ENCODE assay signal across 19 cellular contexts in the genomic region with DNA sequence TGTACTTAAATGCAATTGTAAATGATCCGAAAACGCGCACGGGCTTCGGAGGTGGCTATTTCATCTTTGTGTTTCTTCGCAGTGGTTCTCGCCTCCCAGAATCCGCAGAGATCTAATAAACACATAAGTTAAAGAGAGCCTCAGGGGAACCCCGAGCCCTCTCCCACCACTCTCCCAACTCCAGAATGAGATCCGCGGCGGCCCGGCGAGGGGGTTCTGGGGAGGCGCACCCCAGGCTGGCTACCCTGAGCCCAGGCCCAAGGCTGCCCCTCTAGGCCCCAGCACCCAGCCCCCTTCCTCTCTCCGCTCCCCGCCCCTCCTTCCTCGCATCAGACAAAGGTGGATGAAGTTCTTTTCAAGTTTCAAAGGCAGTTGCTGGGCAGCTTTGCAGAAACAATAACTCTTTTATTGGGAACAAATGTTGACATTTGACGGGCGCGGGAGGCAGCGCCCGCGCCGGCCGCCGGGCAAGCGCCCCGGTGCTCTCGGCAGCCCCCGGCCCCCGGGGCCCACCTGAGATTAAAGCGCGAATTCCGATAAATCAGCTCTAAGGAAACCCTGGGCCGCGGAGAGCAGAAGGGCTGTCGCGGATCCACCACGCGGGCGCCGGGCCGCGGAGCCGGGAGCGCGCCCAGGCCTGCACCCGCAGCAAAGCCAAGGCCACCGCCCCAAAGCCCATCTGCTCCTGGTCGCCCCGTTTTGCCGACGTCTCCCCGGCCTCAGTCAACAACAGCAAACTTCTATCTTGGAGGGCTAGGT. TPM values are rescaled to one million over a fixed set of nuclear protein-coding genes. Genes with fewer than 3 reads are reported as not detected.
DNase-seq lines count a peak whose midpoint lies in the region; ATAC-seq and TF ChIP-seq lines count a peak whose summit lies in the region.
"Had no signal": no experiment of that assay in that cellular context is flagged by ENCODE, and none has a peak within 500 bp of the region (broad histone marks: within the 10 kb centered on the region; RNA-seq: fewer than 3 reads in every experiment).

No MANE protein-coding gene starts in this region.

- H3K27ac Mint-ChIP-seq in nephron progenitor cell = no peak overlapping the region
- H3K27ac Mint-ChIP-seq: CD4-positive, CD25-positive, alpha-beta regulatory T cell; stimulated activated naive B cell treated with anti-CD40 and anti-IgM and Interleukin-4, amounts not matched to agents 10 μg/mL and 1 μg/mL and 100 μg/mL, for 72 hours had no signal

- 17% methylated on average over 55 of the region's 55 CpGs for WGBS in esophagus, 2 donors

- no peaks in the 10 kb centered on the region for H3K9me3 Mint-ChIP-seq in nephron progenitor cell
- H3K9me3 Mint-ChIP-seq: stimulated activated naive B cell treated with anti-CD40 and anti-IgM and Interleukin-4, amounts not matched to agents 10 μg/mL and 1 μg/mL and 100 μg/mL, for 72 hours had no signal

- H3K4me3 ChIP-seq in right atrium auricular region (no peak overlapping the region), esophagus (ENCODE audit: low read depth in 1 of 2, low read length in 2 of 2) (peak overlapping the region; percentile 9 to 23)

- H3K36me3 ChIP-seq in right atrium auricular region (no peaks in the 10 kb centered on the region), esophagus (ENCODE audit: control insufficient read depth in 2 of 2, insufficient read depth in 2 of 2, low read length in 1 of 2) (peaks cover 0 to 3% of the 10 kb centered on the region in 2 donors)

- DNase-seq in right atrium auricular region (ENCODE audit: low spot score) (peak; percentile 11), Right ventricle myocardium inferior (ENCODE audit: missing footprints) (no peak), nephron progenitor cell (peak; percentile 48), NCI-H1417 (lab: John Stamatoyannopoulos, UW) (no peak), DMS79 treated with DMSO at 0.1 percent for 48 hours (lab: John Stamatoyannopoulos, UW) (no peak), SK-N-DZ (ENCODE audit: low spot score) (no peak)
- DNase-seq: activated effector memory CD4-positive, alpha-beta T cell treated with anti-CD3 and anti-CD28 coated beads, Interleukin-2, amount 50 U/mL, for 16 hours; aorta; CD4-positive, CD25-positive, alpha-beta regulatory T cell; mesendoderm; NCI-H1417 treated with DMSO at 0.1 percent for 48 hours; occipital lobe; OCI-M1; small intestine; stimulated activated naive B cell treated with anti-CD40 and anti-IgM and Interleukin-4, amounts not matched to agents 10 μg/mL and 1 μg/mL and 100 μg/mL, for 72 hours had no signal

- H3K4me3 Mint-ChIP-seq in nephron progenitor cell = peak overlapping the region; percentile 69
- H3K4me3 Mint-ChIP-seq: CD4-positive, CD25-positive, alpha-beta regulatory T cell; stimulated activated naive B cell treated with anti-CD40 and anti-IgM and Interleukin-4, amounts not matched to agents 10 μg/mL and 1 μg/mL and 100 μg/mL, for 72 hours had no signal

- no peak for TF ChIP-seq CTCF in right atrium auricular region (IDR thresholded peaks at IDR 0.05)
- TF ChIP-seq CTCF in nephron progenitor cell (IDR thresholded peaks at IDR 0.05) = no peak

- peaks cover 37% of the 10 kb centered on the region for H3K4me1 Mint-ChIP-seq in nephron progenitor cell

- H3K36me3 Mint-ChIP-seq in nephron progenitor cell (ENCODE audit: low read depth) = peaks cover 11% of the 10 kb centered on the region
- H3K36me3 Mint-ChIP-seq: CD4-positive, CD25-positive, alpha-beta regulatory T cell; stimulated activated naive B cell treated with anti-CD40 and anti-IgM and Interleukin-4, amounts not matched to agents 10 μg/mL and 1 μg/mL and 100 μg/mL, for 72 hours had no signal

- H3K9me3 ChIP-seq in right atrium auricular region (no peaks in the 10 kb centered on the region), esophagus (ENCODE audit: control insufficient read depth in 2 of 2, insufficient read depth in 1 of 2, low read depth in 1 of 2, low read length in 1 of 2) (no peaks in the 10 kb centered on the region)

- intact Hi-C loops in Right ventricle myocardium inferior (cut with DNase I) = no loop called here

- ATAC-seq in Right ventricle myocardium inferior (no peak), GM21515 (IDR thresholded peaks at IDR 0.05; ENCODE audit: unreplicated experiment) (no peak)
- ATAC-seq: stimulated activated naive B cell treated with anti-CD40 and anti-IgM and Interleukin-4, amounts not matched to agents 10 μg/mL and 1 μg/mL and 100 μg/mL, for 72 hours had no signal

- H3K27ac ChIP-seq in right atrium auricular region (no peak overlapping the region), esophagus (ENCODE audit: low read depth in 2 of 2, low read length in 1 of 2) (no peak overlapping the region)
- H3K27ac ChIP-seq: KMS-11 had no signal

- H3K4me1 ChIP-seq in right atrium auricular region = peaks cover 0 to 17% of the 10 kb centered on the region in 2 donors
- peaks cover 0 to 6% of the 10 kb centered on the region in 2 donors for H3K4me1 ChIP-seq in esophagus (ENCODE audit: control insufficient read depth in 2 of 2, insufficient read depth in 2 of 2, low read length in 1 of 2)

- H3K27me3 Mint-ChIP-seq in nephron progenitor cell (ENCODE audit: low read depth, poor library complexity) = peaks cover 85% of the 10 kb centered on the region

- H3K27me3 ChIP-seq in right atrium auricular region (peaks cover 13 to 61% of the 10 kb centered on the region in 2 donors), esophagus (ENCODE audit: control insufficient read depth in 1 of 2, insufficient read depth in 2 of 2, low read length in 2 of 2) (peaks cover 0 to 4% of the 10 kb centered on the region in 2 donors)

RNA-seq across cellular contexts. Expression of a gene that starts 8.4 kb away (rescaled TPM):
- under 1 TPM in 1 of 2 donors, not detected in 1; 0.83 TPM for total RNA-seq in right atrium auricular region
- total RNA-seq in Right ventricle myocardium inferior = 7.3 TPM
- 1 to 10 TPM; 2.1 to 3.0 TPM for polyA plus RNA-seq in esophagus
- 0.07 and 0.12 TPM in 2 replicates for polyA plus RNA-seq in SK-N-DZ (2014; cell fraction: cytosol; rRNA removed)
- polyA plus RNA-seq in SK-N-DZ (2014; cell fraction: nucleus; rRNA removed) = 0.07 and 0.33 TPM in 2 replicates
- total RNA-seq: activated CD8-positive, alpha-beta memory T cell treated with anti-CD3 and anti-CD28 coated beads for 36 hours; CD4-positive, CD25-positive, alpha-beta regulatory T cell; occipital lobe had no signal
- polyA plus RNA-seq: CD4-positive, CD25-positive, alpha-beta regulatory T cell had no signal

Comparison
In these comparisons a context has a peak if more than half of its experiments do, and no peak if none do; other contexts are left out.
1. DNase-seq: peak in right atrium auricular region (single experiment) and nephron progenitor cell (single experiment); none in Right ventricle myocardium inferior (single experiment), NCI-H1417 (0 of 3), DMS79 treated with DMSO at 0.1 percent for 48 hours (single experiment) and SK-N-DZ (single experiment).
2. H3K4me3 ChIP-seq: peak in esophagus (2 of 2); none in right atrium auricular region (0 of 2).